In the genomic region with DNA sequence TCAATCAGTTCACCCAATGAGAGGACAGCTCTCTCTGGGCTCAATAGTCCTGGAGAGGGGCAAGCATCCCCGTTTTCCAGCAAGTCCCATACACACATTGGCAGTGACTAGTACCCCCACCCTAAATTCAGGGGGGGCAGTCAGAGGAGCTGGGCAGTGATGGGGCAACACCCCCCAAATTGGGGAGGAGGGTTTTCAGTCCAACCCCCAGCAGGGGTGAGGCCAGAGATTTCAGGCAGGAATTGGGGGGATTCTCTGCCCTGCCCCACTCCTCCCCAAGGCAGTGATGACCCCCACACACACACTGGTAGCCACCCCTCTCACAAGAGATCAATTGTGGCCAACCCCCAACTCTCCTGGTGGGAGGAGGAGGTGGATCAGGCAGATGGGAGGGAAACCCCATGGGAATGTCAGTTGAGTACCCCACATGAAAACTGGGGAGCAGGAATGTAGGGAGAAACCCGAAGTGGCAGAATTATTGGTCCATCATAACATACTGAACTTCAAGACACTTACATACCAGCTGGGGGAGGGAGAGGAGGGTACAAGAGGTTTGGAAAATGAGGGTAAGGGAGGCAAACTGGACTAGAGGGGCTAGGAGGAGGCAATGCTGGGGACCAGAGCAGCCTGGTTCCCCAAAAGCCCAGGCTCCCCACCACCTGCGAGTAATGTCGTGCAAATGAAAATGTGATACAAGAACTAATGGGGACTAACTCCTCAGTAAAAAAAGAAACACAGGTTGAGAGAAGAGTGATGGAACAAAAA, we compare ENCODE assay signal across 10 cellular contexts. TPM values are rescaled to one million over a fixed set of nuclear protein-coding genes. Genes with fewer than 3 reads are reported as not detected.
DNase-seq lines count a peak whose midpoint lies in the region; ATAC-seq and TF ChIP-seq lines count a peak whose summit lies in the region.
"Had no signal": no experiment of that assay in that cellular context is flagged by ENCODE, and none has a peak within 500 bp of the region (broad histone marks: within the 10 kb centered on the region; RNA-seq: fewer than 3 reads in every experiment).

No MANE protein-coding gene starts in this region.

- H3K36me3 ChIP-seq in adrenal gland (replicated peaks in 1 of 2) (peaks cover 0 to 20% of the 10 kb centered on the region in 2 donors), muscle layer of colon (ENCODE audit: insufficient read depth, low read length) (peaks cover 24% of the 10 kb centered on the region), tibial artery (peaks cover 0 to 26% (median 19%) of the 10 kb centered on the region in 3 donors)

- H3K27me3 ChIP-seq in adrenal gland (no peaks in the 10 kb centered on the region), muscle layer of colon (ENCODE audit: control insufficient read depth in 1 of 2, insufficient read depth in 2 of 2, low read length in 2 of 2) (no peaks in the 10 kb centered on the region), tibial artery (no peaks in the 10 kb centered on the region)

- H3K4me1 ChIP-seq in adrenal gland (replicated peaks in 1 of 2) (peaks cover 32 to 42% of the 10 kb centered on the region in 2 donors), muscle layer of colon (ENCODE audit: insufficient read depth, low read length) (peaks cover 47% of the 10 kb centered on the region), tibial artery (peaks cover 0 to 68% (median 42%) of the 10 kb centered on the region in 4 donors)

- H3K27me3 Mint-ChIP-seq in activated T-cell treated with anti-CD3 and anti-CD28 coated beads, Interleukin-2, amount 50 U/mL, for 4 hours (ENCODE audit: low read depth): no peaks in the 10 kb centered on the region

- no peaks in the 10 kb centered on the region for H3K9me3 Mint-ChIP-seq in activated T-cell treated with anti-CD3 and anti-CD28 coated beads, Interleukin-2, amount 50 U/mL, for 4 hours

- no peak for TF ChIP-seq POLR2A in adrenal gland (IDR thresholded peaks at IDR 0.05)

- peaks cover 21% of the 10 kb centered on the region for H3K36me3 Mint-ChIP-seq in activated T-cell treated with anti-CD3 and anti-CD28 coated beads, Interleukin-2, amount 50 U/mL, for 4 hours (ENCODE audit: insufficient read depth)

- no peak for ATAC-seq in activated T-cell treated with anti-CD3 and anti-CD28 coated beads, Interleukin-2, amount 50 U/mL, for 4 hours

- H3K4me3 Mint-ChIP-seq in activated T-cell treated with anti-CD3 and anti-CD28 coated beads, Interleukin-2, amount 50 U/mL, for 4 hours: peak overlapping the region; percentile 58

- TF ChIP-seq CTCF in adrenal gland (IDR thresholded peaks at IDR 0.05) (no peak), tibial artery (IDR thresholded peaks at IDR 0.05) (peak in 1 of 2 experiments; percentile 4)

- no peak for DNase-seq in activated T-cell treated with anti-CD3 and anti-CD28 coated beads, Interleukin-2, amount 50 U/mL, for 4 hours
- no peak for DNase-seq in activated T-cell treated with anti-CD3 and anti-CD28 coated beads, Interleukin-2, amount 50 U/mL, for 48 hours
- DNase-seq in adrenal gland (peak in 2 of 7 donors; percentile 36 to 38), tibial artery (no peak), NCI-H128 (lab: John Stamatoyannopoulos, UW; ENCODE audit: unreplicated experiment) (no peak), SK-N-DZ (ENCODE audit: low spot score) (no peak)
- DNase-seq in stimulated activated CD4-positive, alpha-beta T cell treated with anti-CD3 and anti-CD28 coated beads, Interleukin-1b, Interleukin-23, amount 100 ng/mL, for 48 hours: no peak

- no peak overlapping the region for H3K9ac ChIP-seq in muscle layer of colon (ENCODE audit: low read length)
- H3K9ac ChIP-seq: KMS-11 had no signal

- intact Hi-C loops in adrenal gland (cut with DNase I): no loop called here
- intact Hi-C loops in tibial artery (cut with DNase I; ENCODE audit: low total_unique reads): loop anchor here (2.0 to 10.0 kb wide), 3 partner anchors 23 to 315 kb away; a partner anchor contains a TSS

- WGBS in adrenal gland, 4 donors: 67 to 77% (median 71%) methylated on average over 4 of the region's 4 CpGs

- H3K4me1 Mint-ChIP-seq in activated T-cell treated with anti-CD3 and anti-CD28 coated beads, Interleukin-2, amount 50 U/mL, for 4 hours (ENCODE audit: low read depth): peaks cover 50% of the 10 kb centered on the region

- H3K9me3 ChIP-seq in adrenal gland (replicated peaks in 1 of 3) (no peaks in the 10 kb centered on the region), muscle layer of colon (ENCODE audit: low read length) (no peaks in the 10 kb centered on the region), tibial artery (no peaks in the 10 kb centered on the region)

- no peak overlapping the region for H3K4me3 ChIP-seq in adrenal gland
- no peak overlapping the region for H3K4me3 ChIP-seq in muscle layer of colon (ENCODE audit: low read depth in 1 of 2, low read length in 2 of 2)
- no peak overlapping the region for H3K4me3 ChIP-seq in tibial artery
- H3K4me3 ChIP-seq: SK-N-MC had no signal

- H3K27ac ChIP-seq in adrenal gland: peak overlapping the region in 4 of 5 donors; percentile 29 to 100 (median 74)
- H3K27ac ChIP-seq in muscle layer of colon (ENCODE audit: low read depth, low read length): peak overlapping the region; percentile 3
- peak overlapping the region; percentile 99 to 100 for H3K27ac ChIP-seq in tibial artery
- H3K27ac ChIP-seq: KMS-11, SK-N-MC had no signal

RNA-seq across cellular contexts. Expression of a gene that starts 3.1 kb away (rescaled TPM):
- 10 to 100 TPM; 49.6 to 67.5 (median 59.7) TPM for total RNA-seq in activated T-cell treated with anti-CD3 and anti-CD28 coated beads, Interleukin-2, amount 50 U/mL, for 4 hours
- total RNA-seq in adrenal gland: 100 to 1,000 TPM in 2 of 8 donors, 10 to 100 TPM in 6; 18.8 to 139 (median 61.5) TPM
- polyA plus RNA-seq in adrenal gland: 100 to 1,000 TPM in 1 of 3 donors, 10 to 100 TPM in 2; 65.8 to 206 (median 81.2) TPM
- 20.2 and 21.1 TPM in 2 replicates for polyA plus RNA-seq in SK-N-DZ (2014; cell fraction: cytosol; rRNA removed)
- polyA plus RNA-seq in SK-N-DZ (2014; cell fraction: nucleus; rRNA removed): 33.0 and 65.8 TPM in 2 replicates

RNA-seq across cellular contexts. Expression of a gene that starts 7.4 kb away (rescaled TPM):
- total RNA-seq in activated T-cell treated with anti-CD3 and anti-CD28 coated beads, Interleukin-2, amount 50 U/mL, for 4 hours: 10 to 100 TPM; 30.4 to 36.9 (median 36.7) TPM
- 100 to 1,000 TPM in 5 of 8 donors, 10 to 100 TPM in 3; 40.1 to 295 (median 108) TPM for total RNA-seq in adrenal gland
- polyA plus RNA-seq in adrenal gland: 100 to 1,000 TPM in 2 of 3 donors, 10 to 100 TPM in 1; 12.4 to 360 (median 161) TPM
- 8.1 and 24.4 TPM in 2 replicates for polyA plus RNA-seq in SK-N-DZ (2014; cell fraction: cytosol; rRNA removed)
- 10.2 and 34.8 TPM in 2 replicates for polyA plus RNA-seq in SK-N-DZ (2014; cell fraction: nucleus; rRNA removed)

RNA-seq across cellular contexts. Expression of a gene that starts 16.5 kb away (rescaled TPM):
- 10 to 100 TPM; 11.9 to 18.6 (median 18.1) TPM for total RNA-seq in activated T-cell treated with anti-CD3 and anti-CD28 coated beads, Interleukin-2, amount 50 U/mL, for 4 hours
- 10 to 100 TPM in 7 of 8 donors, 1 to 10 TPM in 1; 6.2 to 31.9 (median 20.1) TPM for total RNA-seq in adrenal gland
- 10 to 100 TPM in 2 of 3 donors, 1 to 10 TPM in 1; 8.3 to 14.0 (median 11.9) TPM for polyA plus RNA-seq in adrenal gland
- 32.7 and 35.3 TPM in 2 replicates for polyA plus RNA-seq in SK-N-DZ (2014; cell fraction: cytosol; rRNA removed)
- 42.2 and 44.9 TPM in 2 replicates for polyA plus RNA-seq in SK-N-DZ (2014; cell fraction: nucleus; rRNA removed)

RNA-seq across cellular contexts. Expression of a gene that starts 30.3 kb away (rescaled TPM):
- total RNA-seq in activated T-cell treated with anti-CD3 and anti-CD28 coated beads, Interleukin-2, amount 50 U/mL, for 4 hours: 1 to 10 TPM; 5.0 to 5.6 (median 5.2) TPM
- 10 to 100 TPM; 10.5 to 29.7 (median 15.2) TPM for total RNA-seq in adrenal gland
- 1 to 10 TPM; 3.3 to 5.3 (median 5.0) TPM for polyA plus RNA-seq in adrenal gland
- polyA plus RNA-seq in SK-N-DZ (2014; cell fraction: cytosol; rRNA removed): 7.7 and 9.6 TPM in 2 replicates
- 3.0 and 7.0 TPM in 2 replicates for polyA plus RNA-seq in SK-N-DZ (2014; cell fraction: nucleus; rRNA removed)

RNA-seq across cellular contexts. Expression of a gene that starts 35.7 kb away (rescaled TPM):
- total RNA-seq in activated T-cell treated with anti-CD3 and anti-CD28 coated beads, Interleukin-2, amount 50 U/mL, for 4 hours: 1 to 10 TPM; 1.2 to 1.7 (median 1.4) TPM
- total RNA-seq in adrenal gland: under 1 TPM in 2 of 8 donors, not detected in 6; 0.29 to 0.34 TPM
- polyA plus RNA-seq in adrenal gland: 1 to 10 TPM in 1 of 3 donors, under 1 TPM in 1, not detected in 1; 0.32 to 1.0 TPM
- 2.8 and 5.1 TPM in 2 replicates for polyA plus RNA-seq in SK-N-DZ (2014; cell fraction: cytosol; rRNA removed)
- polyA plus RNA-seq in SK-N-DZ (2014; cell fraction: nucleus; rRNA removed): 3.8 and 5.2 TPM in 2 replicates

Comparison
In these comparisons a context has a peak if more than half of its experiments do, and no peak if none do; other contexts are left out.
1. H3K27ac ChIP-seq: peak in every context shown above with its lines; median percentile 100 in tibial artery; 74 in adrenal gland; 3 in muscle layer of colon.